In genomic region chr6:106519460-106520394, GRCh38 we compare ENCODE assay signal across 8 cellular contexts.
DNase-seq lines count a peak whose midpoint lies in the region; ATAC-seq and TF ChIP-seq lines count a peak whose summit lies in the region.

No MANE protein-coding gene starts in this region.

- in situ Hi-C loops in GM13977 (cut with MboI; ENCODE audit: low pct_unique_long_range_greater_than_20kb, low sequenced_read_pairs, unreplicated experiment) = no loop called here

- DNase-seq in GM13977 (ENCODE audit: low spot score) = peak; percentile 34
- DNase-seq in NOMO-1 (lab: John Stamatoyannopoulos, UW; ENCODE audit: unreplicated experiment in 2 of 2) = peak; percentile 89 to 91
- peak; percentile 85 for DNase-seq in activated CD8-positive, alpha-beta memory T cell treated with anti-CD3 and anti-CD28 coated beads, Interleukin-2, amount 50 U/mL, for 1 hour (ENCODE audit: extremely low read depth)
- DNase-seq in fibroblast of peridontal ligament (ENCODE audit: extremely low read depth) = peak; percentile 91
- DNase-seq in stimulated activated CD4-positive, alpha-beta T cell treated with anti-CD3 and anti-CD28 coated beads, Interleukin-12 subunit alpha, Interleukin-12 subunit beta, amount 100 ng/mL, for 4 hours = peak; percentile 57
- no peak for DNase-seq in NCI-H187 treated with DMSO at 0.1 percent for 48 hours (lab: John Stamatoyannopoulos, UW)
- no peak for DNase-seq in NCI-H2107 (lab: John Stamatoyannopoulos, UW)

- no peak for TF ChIP-seq CTCF in GM13977 (IDR thresholded peaks at IDR 0.05; ENCODE audit: extremely low read depth, insufficient read depth, missing control alignments)

- ATAC-seq in HG02759 (IDR thresholded peaks at IDR 0.05; ENCODE audit: unreplicated experiment) = peak; percentile 68

Comparison
In these comparisons a context has a peak if more than half of its experiments do, and no peak if none do; other contexts are left out.
1. DNase-seq: peak in GM13977 (single experiment), NOMO-1 (2 of 2), activated CD8-positive, alpha-beta memory T cell treated with anti-CD3 and anti-CD28 coated beads, Interleukin-2, amount 50 U/mL, for 1 hour (single experiment), fibroblast of peridontal ligament (single experiment) and stimulated activated CD4-positive, alpha-beta T cell treated with anti-CD3 and anti-CD28 coated beads, Interleukin-12 subunit alpha, Interleukin-12 subunit beta, amount 100 ng/mL, for 4 hours (single experiment); none in NCI-H187 treated with DMSO at 0.1 percent for 48 hours (single experiment) and NCI-H2107 (single experiment).